ENCODE assay signal across 1 cellular context in the genomic region with DNA sequence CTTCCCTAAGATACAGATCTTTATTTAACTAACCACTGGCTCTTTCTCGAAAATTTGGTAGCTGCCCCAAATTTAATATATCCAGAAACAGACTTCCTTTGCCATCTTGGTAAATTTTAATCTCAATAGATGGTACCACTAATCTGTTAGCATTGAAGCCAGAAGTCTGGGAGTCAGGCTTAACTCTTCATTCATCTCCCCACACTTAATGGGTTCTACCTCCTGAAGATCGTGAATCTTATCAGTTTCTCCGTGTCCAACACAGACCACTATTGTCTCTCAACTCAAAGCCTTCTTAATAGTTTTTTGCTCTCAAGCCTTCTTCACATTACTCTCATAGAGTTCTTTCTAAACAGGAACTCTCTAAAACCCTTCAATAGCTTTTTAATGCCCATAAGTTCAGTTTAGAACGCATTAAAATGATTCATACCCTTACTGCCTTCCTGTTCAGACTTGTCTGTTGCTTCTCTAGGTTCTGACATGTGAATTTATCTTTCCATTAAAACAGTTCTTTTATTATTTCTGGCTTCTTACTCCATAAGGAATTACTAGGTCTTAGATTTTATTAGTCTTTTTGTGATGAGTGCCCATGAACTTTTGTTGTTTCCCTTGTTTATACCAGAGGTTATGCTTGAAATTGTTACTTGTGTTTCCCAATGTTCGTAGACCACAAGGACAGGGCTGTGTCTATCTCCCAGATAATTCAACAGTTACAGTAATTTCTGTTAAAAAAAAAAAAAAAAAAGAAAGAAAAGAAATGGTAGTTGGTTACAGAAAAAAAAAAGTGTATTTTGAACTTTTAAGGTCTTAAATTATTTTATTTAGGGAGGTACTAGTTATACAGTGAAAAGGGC.
TF ChIP-seq lines count a peak whose summit lies in the region.

No MANE protein-coding gene starts in this region.

TF ChIP-seq in HEK293, 187 proteins besides CTCF, POLR2A, EP300 and RAD21 (continued from another document and continues in another):
- TF ChIP-seq ZNF146 (tag by site-specific recombination; IDR thresholded peaks at IDR 0.05) (no peak), ZSCAN16 (tag by site-specific recombination; IDR thresholded peaks at IDR 0.05) (no peak), ZSCAN23 (tag by site-specific recombination; IDR thresholded peaks at IDR 0.05) (no peak), ZNF501 (tag by site-specific recombination; IDR thresholded peaks at IDR 0.05) (no peak), ZBTB21 (tag by site-specific recombination; IDR thresholded peaks at IDR 0.05) (no peak), ZNF416 (tag by site-specific recombination; IDR thresholded peaks at IDR 0.05) (no peak), ZNF394 (tag by site-specific recombination; IDR thresholded peaks at IDR 0.05; ENCODE audit: borderline replicate concordance) (peak; percentile 58; the same call in 1 of the 2 replicates), ZNF19 (tag by site-specific recombination; IDR thresholded peaks at IDR 0.05; ENCODE audit: low read depth) (0 out of 2 replicates have a peak, but pooled peaks have one; percentile 45), ZNF777 (tag by site-specific recombination; IDR thresholded peaks at IDR 0.05; ENCODE audit: borderline replicate concordance) (no peak), YY1 (tag by site-specific recombination; IDR thresholded peaks at IDR 0.05) (no peak), ZNF621 (tag by site-specific recombination; IDR thresholded peaks at IDR 0.05) (no peak), EGR2 (tag by site-specific recombination; IDR thresholded peaks at IDR 0.05; ENCODE audit: low read depth) (no peak), ZNF175 (tag by site-specific recombination; IDR thresholded peaks at IDR 0.05) (no peak), ZNF184 (tag by site-specific recombination; IDR thresholded peaks at IDR 0.05) (no peak), ZNF624 (tag by site-specific recombination; IDR thresholded peaks at IDR 0.05) (no peak), ZNF776 (tag by site-specific recombination; IDR thresholded peaks at IDR 0.05; ENCODE audit: borderline replicate concordance) (no peak), ZNF561 (tag by site-specific recombination; IDR thresholded peaks at IDR 0.05; ENCODE audit: borderline replicate concordance) (no peak), HOXC10 (CRISPR knock-in tag; IDR thresholded peaks at IDR 0.05) (no peak), OSR2 (tag by site-specific recombination; IDR thresholded peaks at IDR 0.05) (peak; percentile 95), ZNF623 (tag by site-specific recombination; IDR thresholded peaks at IDR 0.05) (no peak), ZNF548 (tag by site-specific recombination; IDR thresholded peaks at IDR 0.05) (no peak), ZNF626 (tag by site-specific recombination; IDR thresholded peaks at IDR 0.05) (no peak), IKZF3 (tag by site-specific recombination; IDR thresholded peaks at IDR 0.05) (no peak), RBAK (tag by site-specific recombination; IDR thresholded peaks at IDR 0.05) (no peak), FEZF1 (tag by site-specific recombination; IDR thresholded peaks at IDR 0.05) (peak; percentile 92), ZNF664 (tag by site-specific recombination; IDR thresholded peaks at IDR 0.05) (peak; percentile 47; the same call in 1 of the 2 replicates), ZNF16 (tag by site-specific recombination; IDR thresholded peaks at IDR 0.05; ENCODE audit: low read depth) (no peak), ZBTB1 (tag by site-specific recombination; IDR thresholded peaks at IDR 0.05) (no peak), ZBTB17 (tag by site-specific recombination; IDR thresholded peaks at IDR 0.05) (peak; percentile 36; the same call in 1 of the 2 replicates), ZNF223 (tag by site-specific recombination; IDR thresholded peaks at IDR 0.05) (no peak), TRIM28 (IDR thresholded peaks at IDR 0.05; ENCODE audit: borderline replicate concordance, low read length) (no peak), ZNF292 (tag by site-specific recombination; IDR thresholded peaks at IDR 0.05; ENCODE audit: borderline replicate concordance, low read depth) (no peak), ZNF37A (tag by site-specific recombination; IDR thresholded peaks at IDR 0.05) (no peak), ZNF433 (tag by site-specific recombination; IDR thresholded peaks at IDR 0.05; ENCODE audit: low read depth) (no peak), ZNF707 (tag by site-specific recombination; IDR thresholded peaks at IDR 0.05) (no peak), ZNF121 (tag by site-specific recombination; IDR thresholded peaks at IDR 0.05) (no peak), ZNF654 (tag by site-specific recombination; IDR thresholded peaks at IDR 0.05; ENCODE audit: low read depth) (no peak), ZNF843 (tag by site-specific recombination; IDR thresholded peaks at IDR 0.05) (peak; percentile 96), ZNF558 (tag by site-specific recombination; IDR thresholded peaks at IDR 0.05) (peak; percentile 74; the same call in 1 of the 2 replicates)
- TF ChIP-seq, protein P1, sequence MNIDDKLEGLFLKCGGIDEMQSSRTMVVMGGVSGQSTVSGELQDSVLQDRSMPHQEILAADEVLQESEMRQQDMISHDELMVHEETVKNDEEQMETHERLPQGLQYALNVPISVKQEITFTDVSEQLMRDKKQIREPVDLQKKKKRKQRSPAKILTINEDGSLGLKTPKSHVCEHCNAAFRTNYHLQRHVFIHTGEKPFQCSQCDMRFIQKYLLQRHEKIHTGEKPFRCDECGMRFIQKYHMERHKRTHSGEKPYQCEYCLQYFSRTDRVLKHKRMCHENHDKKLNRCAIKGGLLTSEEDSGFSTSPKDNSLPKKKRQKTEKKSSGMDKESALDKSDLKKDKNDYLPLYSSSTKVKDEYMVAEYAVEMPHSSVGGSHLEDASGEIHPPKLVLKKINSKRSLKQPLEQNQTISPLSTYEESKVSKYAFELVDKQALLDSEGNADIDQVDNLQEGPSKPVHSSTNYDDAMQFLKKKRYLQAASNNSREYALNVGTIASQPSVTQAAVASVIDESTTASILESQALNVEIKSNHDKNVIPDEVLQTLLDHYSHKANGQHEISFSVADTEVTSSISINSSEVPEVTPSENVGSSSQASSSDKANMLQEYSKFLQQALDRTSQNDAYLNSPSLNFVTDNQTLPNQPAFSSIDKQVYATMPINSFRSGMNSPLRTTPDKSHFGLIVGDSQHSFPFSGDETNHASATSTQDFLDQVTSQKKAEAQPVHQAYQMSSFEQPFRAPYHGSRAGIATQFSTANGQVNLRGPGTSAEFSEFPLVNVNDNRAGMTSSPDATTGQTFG (tag by site-specific recombination; IDR thresholded peaks at IDR 0.05; ENCODE audit: borderline replicate concordance) = no peak
- TF ChIP-seq, protein P2, sequence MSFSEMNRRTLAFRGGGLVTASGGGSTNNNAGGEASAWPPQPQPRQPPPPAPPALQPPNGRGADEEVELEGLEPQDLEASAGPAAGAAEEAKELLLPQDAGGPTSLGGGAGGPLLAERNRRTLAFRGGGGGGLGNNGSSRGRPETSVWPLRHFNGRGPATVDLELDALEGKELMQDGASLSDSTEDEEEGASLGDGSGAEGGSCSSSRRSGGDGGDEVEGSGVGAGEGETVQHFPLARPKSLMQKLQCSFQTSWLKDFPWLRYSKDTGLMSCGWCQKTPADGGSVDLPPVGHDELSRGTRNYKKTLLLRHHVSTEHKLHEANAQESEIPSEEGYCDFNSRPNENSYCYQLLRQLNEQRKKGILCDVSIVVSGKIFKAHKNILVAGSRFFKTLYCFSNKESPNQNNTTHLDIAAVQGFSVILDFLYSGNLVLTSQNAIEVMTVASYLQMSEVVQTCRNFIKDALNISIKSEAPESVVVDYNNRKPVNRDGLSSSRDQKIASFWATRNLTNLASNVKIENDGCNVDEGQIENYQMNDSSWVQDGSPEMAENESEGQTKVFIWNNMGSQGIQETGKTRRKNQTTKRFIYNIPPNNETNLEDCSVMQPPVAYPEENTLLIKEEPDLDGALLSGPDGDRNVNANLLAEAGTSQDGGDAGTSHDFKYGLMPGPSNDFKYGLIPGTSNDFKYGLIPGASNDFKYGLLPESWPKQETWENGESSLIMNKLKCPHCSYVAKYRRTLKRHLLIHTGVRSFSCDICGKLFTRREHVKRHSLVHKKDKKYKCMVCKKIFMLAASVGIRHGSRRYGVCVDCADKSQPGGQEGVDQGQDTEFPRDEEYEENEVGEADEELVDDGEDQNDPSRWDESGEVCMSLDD (tag by site-specific recombination; IDR thresholded peaks at IDR 0.05) = no peak
- TF ChIP-seq, protein P3, sequence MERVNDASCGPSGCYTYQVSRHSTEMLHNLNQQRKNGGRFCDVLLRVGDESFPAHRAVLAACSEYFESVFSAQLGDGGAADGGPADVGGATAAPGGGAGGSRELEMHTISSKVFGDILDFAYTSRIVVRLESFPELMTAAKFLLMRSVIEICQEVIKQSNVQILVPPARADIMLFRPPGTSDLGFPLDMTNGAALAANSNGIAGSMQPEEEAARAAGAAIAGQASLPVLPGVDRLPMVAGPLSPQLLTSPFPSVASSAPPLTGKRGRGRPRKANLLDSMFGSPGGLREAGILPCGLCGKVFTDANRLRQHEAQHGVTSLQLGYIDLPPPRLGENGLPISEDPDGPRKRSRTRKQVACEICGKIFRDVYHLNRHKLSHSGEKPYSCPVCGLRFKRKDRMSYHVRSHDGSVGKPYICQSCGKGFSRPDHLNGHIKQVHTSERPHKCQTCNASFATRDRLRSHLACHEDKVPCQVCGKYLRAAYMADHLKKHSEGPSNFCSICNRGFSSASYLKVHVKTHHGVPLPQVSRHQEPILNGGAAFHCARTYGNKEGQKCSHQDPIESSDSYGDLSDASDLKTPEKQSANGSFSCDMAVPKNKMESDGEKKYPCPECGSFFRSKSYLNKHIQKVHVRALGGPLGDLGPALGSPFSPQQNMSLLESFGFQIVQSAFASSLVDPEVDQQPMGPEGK (tag by site-specific recombination; IDR thresholded peaks at IDR 0.05) = no peak
- TF ChIP-seq, protein P4, sequence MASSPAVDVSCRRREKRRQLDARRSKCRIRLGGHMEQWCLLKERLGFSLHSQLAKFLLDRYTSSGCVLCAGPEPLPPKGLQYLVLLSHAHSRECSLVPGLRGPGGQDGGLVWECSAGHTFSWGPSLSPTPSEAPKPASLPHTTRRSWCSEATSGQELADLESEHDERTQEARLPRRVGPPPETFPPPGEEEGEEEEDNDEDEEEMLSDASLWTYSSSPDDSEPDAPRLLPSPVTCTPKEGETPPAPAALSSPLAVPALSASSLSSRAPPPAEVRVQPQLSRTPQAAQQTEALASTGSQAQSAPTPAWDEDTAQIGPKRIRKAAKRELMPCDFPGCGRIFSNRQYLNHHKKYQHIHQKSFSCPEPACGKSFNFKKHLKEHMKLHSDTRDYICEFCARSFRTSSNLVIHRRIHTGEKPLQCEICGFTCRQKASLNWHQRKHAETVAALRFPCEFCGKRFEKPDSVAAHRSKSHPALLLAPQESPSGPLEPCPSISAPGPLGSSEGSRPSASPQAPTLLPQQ (tag by site-specific recombination; IDR thresholded peaks at IDR 0.05) = no peak
- TF ChIP-seq, protein P5, sequence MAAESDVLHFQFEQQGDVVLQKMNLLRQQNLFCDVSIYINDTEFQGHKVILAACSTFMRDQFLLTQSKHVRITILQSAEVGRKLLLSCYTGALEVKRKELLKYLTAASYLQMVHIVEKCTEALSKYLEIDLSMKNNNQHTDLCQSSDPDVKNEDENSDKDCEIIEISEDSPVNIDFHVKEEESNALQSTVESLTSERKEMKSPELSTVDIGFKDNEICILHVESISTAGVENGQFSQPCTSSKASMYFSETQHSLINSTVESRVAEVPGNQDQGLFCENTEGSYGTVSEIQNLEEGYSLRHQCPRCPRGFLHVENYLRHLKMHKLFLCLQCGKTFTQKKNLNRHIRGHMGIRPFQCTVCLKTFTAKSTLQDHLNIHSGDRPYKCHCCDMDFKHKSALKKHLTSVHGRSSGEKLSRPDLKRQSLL (tag by site-specific recombination; IDR thresholded peaks at IDR 0.05) = peak; percentile 59; the same call in 1 of the 2 replicates
- TF ChIP-seq, protein P6, sequence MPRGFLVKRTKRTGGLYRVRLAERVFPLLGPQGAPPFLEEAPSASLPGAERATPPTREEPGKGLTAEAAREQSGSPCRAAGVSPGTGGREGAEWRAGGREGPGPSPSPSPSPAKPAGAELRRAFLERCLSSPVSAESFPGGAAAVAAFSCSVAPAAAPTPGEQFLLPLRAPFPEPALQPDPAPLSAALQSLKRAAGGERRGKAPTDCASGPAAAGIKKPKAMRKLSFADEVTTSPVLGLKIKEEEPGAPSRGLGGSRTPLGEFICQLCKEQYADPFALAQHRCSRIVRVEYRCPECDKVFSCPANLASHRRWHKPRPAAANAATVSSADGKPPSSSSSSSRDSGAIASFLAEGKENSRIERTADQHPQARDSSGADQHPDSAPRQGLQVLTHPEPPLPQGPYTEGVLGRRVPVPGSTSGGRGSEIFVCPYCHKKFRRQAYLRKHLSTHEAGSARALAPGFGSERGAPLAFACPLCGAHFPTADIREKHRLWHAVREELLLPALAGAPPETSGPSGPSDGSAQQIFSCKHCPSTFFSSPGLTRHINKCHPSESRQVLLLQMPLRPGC (tag by site-specific recombination; IDR thresholded peaks at IDR 0.05) = peak; percentile 54; the same call in 1 of the 2 replicates
- TF ChIP-seq, protein P7, sequence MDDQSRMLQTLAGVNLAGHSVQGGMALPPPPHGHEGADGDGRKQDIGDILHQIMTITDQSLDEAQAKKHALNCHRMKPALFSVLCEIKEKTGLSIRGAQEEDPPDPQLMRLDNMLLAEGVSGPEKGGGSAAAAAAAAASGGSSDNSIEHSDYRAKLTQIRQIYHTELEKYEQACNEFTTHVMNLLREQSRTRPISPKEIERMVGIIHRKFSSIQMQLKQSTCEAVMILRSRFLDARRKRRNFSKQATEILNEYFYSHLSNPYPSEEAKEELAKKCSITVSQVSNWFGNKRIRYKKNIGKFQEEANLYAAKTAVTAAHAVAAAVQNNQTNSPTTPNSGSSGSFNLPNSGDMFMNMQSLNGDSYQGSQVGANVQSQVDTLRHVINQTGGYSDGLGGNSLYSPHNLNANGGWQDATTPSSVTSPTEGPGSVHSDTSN (CRISPR knock-in tag; IDR thresholded peaks at IDR 0.05) = no peak
- TF ChIP-seq, protein P8, sequence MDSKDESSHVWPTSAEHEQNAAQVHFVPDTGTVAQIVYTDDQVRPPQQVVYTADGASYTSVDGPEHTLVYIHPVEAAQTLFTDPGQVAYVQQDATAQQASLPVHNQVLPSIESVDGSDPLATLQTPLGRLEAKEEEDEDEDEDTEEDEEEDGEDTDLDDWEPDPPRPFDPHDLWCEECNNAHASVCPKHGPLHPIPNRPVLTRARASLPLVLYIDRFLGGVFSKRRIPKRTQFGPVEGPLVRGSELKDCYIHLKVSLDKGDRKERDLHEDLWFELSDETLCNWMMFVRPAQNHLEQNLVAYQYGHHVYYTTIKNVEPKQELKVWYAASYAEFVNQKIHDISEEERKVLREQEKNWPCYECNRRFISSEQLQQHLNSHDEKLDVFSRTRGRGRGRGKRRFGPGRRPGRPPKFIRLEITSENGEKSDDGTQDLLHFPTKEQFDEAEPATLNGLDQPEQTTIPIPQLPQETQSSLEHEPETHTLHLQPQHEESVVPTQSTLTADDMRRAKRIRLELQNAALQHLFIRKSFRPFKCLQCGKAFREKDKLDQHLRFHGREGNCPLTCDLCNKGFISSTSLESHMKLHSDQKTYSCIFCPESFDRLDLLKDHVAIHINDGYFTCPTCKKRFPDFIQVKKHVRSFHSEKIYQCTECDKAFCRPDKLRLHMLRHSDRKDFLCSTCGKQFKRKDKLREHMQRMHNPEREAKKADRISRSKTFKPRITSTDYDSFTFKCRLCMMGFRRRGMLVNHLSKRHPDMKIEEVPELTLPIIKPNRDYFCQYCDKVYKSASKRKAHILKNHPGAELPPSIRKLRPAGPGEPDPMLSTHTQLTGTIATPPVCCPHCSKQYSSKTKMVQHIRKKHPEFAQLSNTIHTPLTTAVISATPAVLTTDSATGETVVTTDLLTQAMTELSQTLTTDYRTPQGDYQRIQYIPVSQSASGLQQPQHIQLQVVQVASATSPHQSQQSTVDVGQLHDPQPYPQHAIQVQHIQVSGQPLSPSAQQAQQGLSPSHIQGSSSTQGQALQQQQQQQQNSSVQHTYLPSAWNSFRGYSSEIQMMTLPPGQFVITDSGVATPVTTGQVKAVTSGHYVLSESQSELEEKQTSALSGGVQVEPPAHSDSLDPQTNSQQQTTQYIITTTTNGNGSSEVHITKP (tag by site-specific recombination; IDR thresholded peaks at IDR 0.05) = peak; percentile 50
